Comparison of ENCODE assay signal across 16 cellular contexts in genomic region chr17:76957600-76958464, GRCh38.
DNase-seq lines count a peak whose midpoint lies in the region; ATAC-seq, FAIRE-seq and TF ChIP-seq lines count a peak whose summit lies in the region.
"Had no signal": no experiment of that assay in that cellular context is flagged by ENCODE, and none has a peak within 500 bp of the region (broad histone marks: within the 10 kb centered on the region; RNA-seq: fewer than 3 reads in every experiment).

No MANE protein-coding gene starts in this region.

- peaks cover 0 to 5% (median 0%) of the 10 kb centered on the region in 5 experiments for H3K9me3 Mint-ChIP-seq in brain
- H3K9me3 Mint-ChIP-seq: CD8-positive, alpha-beta T cell; nephron had no signal

- H3K4me1 Mint-ChIP-seq in brain: peaks cover 35% of the 10 kb centered on the region

- intact Hi-C loops in colonic mucosa (cut with DNase I): no loop called here

- H3K36me3 ChIP-seq in neuron (ENCODE audit: insufficient read depth, low read length) (no peaks in the 10 kb centered on the region), colonic mucosa (no peaks in the 10 kb centered on the region)
- H3K36me3 ChIP-seq: esophagus muscularis mucosa, SJCRH30 had no signal

- H3K4me1 ChIP-seq in neuron (ENCODE audit: insufficient read depth, low read length) (peaks cover 10% of the 10 kb centered on the region), colonic mucosa (no peaks in the 10 kb centered on the region)
- H3K4me1 ChIP-seq: SJCRH30 had no signal

- ATAC-seq in GM21447 (IDR thresholded peaks at IDR 0.05; ENCODE audit: unreplicated experiment) (no peak), GM21526 (IDR thresholded peaks at IDR 0.05; ENCODE audit: low FRiP score, unreplicated experiment) (no peak)
- ATAC-seq: CD8-positive, alpha-beta T cell had no signal

- H3K36me3 Mint-ChIP-seq in brain: no peaks in the 10 kb centered on the region

- no peak overlapping the region for H3K27ac ChIP-seq in colonic mucosa
- H3K27ac ChIP-seq: esophagus muscularis mucosa, SJCRH30 had no signal

- peak; percentile 42 for FAIRE-seq in GM18507 (lab: Jason Lieb, UNC)
- FAIRE-seq: H54 had no signal

- peak overlapping the region; percentile 77 for H2AFZ ChIP-seq in neuron (ENCODE audit: low read depth, low read length)

- no peak overlapping the region for H3K9ac ChIP-seq in colonic mucosa (ENCODE audit: low read depth in 2 of 2, low read length in 2 of 2)

- no peak overlapping the region for H3K4me3 ChIP-seq in neuron (ENCODE audit: low read length)
- no peak overlapping the region for H3K4me3 ChIP-seq in colonic mucosa
- H3K4me3 ChIP-seq: esophagus muscularis mucosa, SJCRH30 had no signal

- DNase-seq in GM18507 (ENCODE audit: extremely low spot score, insufficient read length, low read depth): no peak
- DNase-seq in NCI-H526 treated with DMSO at 0.1 percent for 48 hours (lab: John Stamatoyannopoulos, UW): peak; percentile 78
- DNase-seq in pons (ENCODE audit: low spot score): no peak
- no peak for DNase-seq in colonic mucosa
- DNase-seq: activated T-cell treated with anti-CD3 and anti-CD28 coated beads, Interleukin-2, amount 50 U/mL, for 48 hours; CD8-positive, alpha-beta T cell; KBM-7; NCI-H345; SJCRH30 had no signal

- no peaks in the 10 kb centered on the region for H3K27me3 Mint-ChIP-seq in brain

- H3K27me3 ChIP-seq in neuron (ENCODE audit: insufficient read depth, low read length) (no peaks in the 10 kb centered on the region), colonic mucosa (no peaks in the 10 kb centered on the region)

- TF ChIP-seq CTCF in brain (conservative IDR thresholded peaks at IDR 0.05) (no peak), colonic mucosa (IDR thresholded peaks at IDR 0.05) (no peak)

- H3K9me3 ChIP-seq in neuron (ENCODE audit: low read length): no peaks in the 10 kb centered on the region
- H3K9me3 ChIP-seq in colonic mucosa: no peaks in the 10 kb centered on the region
- H3K9me3 ChIP-seq: esophagus muscularis mucosa, SJCRH30 had no signal

- H3K27ac Mint-ChIP-seq in brain: peak overlapping the region in 4 of 5 experiments; percentile 72 to 94 (median 89)
- H3K27ac Mint-ChIP-seq: CD8-positive, alpha-beta T cell; nephron had no signal

- peak overlapping the region in 2 of 5 experiments; percentile 39 to 56 for H3K4me3 Mint-ChIP-seq in brain
- H3K4me3 Mint-ChIP-seq: CD8-positive, alpha-beta T cell; nephron had no signal
